10 cellular contexts compared by ENCODE assay signal in the genomic region with DNA sequence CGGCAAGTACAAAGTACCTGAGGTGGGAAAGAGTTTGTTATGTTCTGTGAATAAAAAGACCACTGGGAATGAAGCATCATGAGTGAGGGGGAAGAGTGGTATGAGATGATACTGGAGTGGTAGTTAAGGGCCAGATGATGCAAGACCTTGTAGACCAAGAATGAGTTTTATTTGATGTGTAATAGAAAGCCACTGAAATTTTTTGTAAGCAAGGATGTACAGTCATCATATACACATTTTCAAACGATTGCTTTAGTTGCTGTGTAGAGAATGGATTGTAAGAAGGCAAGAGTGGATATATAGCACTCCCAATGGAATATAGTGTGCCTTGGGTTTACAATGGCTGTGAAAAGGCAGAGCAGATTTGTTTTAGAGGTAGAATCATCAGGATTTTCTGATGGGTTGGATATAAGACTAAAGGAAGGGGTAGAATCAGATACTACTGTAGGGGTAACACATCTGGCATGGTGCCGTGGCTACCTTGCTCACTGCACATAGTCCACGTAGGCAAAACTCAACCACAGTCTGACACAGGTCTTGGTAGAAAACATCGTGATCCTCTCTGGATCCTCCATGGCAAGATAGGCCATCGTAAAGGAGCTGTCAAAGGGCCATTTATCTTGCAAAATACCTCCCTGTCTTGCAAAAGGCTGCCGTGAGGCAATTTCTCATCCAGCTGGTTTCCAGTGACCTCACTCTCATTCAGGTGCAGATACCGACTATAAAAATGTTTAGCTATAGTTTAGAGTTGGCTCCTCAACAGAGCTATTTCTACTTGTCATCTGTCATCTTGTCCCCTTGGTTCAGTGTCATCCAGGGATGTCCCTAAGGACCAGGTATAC. TPM values are rescaled to one million over a fixed set of nuclear protein-coding genes. Genes with fewer than 3 reads are reported as not detected.
A peak's percentile ranks its signal among the peaks of the same experiment; 100 is the strongest.
DNase-seq lines count a peak whose midpoint lies in the region; ATAC-seq and TF ChIP-seq lines count a peak whose summit lies in the region.
"Had no signal": no experiment of that assay in that cellular context is flagged by ENCODE, and none has a peak within 500 bp of the region (broad histone marks: within the 10 kb centered on the region; RNA-seq: fewer than 3 reads in every experiment).

No MANE protein-coding gene starts in this region.

- H3K4me1 ChIP-seq in testis: no peaks in the 10 kb centered on the region

- H3K9me3 ChIP-seq in testis: no peaks in the 10 kb centered on the region

- DNase-seq in AG08396 (ENCODE audit: low spot score) (peak; percentile 35), SW480 (ENCODE audit: low spot score) (peak; percentile 4), fibroblast of the conjunctiva (ENCODE audit: low read depth) (peak; percentile 67), type B pancreatic cell (ENCODE audit: extremely low spot score, unreplicated experiment) (no peak), NCI-H510A treated with DMSO at 0.1 percent for 48 hours (lab: John Stamatoyannopoulos, UW) (no peak), RPMI8226 (no peak), testis (no peak)
- DNase-seq: NCI-H526 had no signal

- no peak overlapping the region for H3K27ac ChIP-seq in testis
- H3K27ac ChIP-seq: KMS-11 had no signal

- TF ChIP-seq CTCF in type B pancreatic cell (conservative IDR thresholded peaks at IDR 0.05): no peak
- TF ChIP-seq CTCF in testis (IDR thresholded peaks at IDR 0.05): no peak

- H3K9me3 Mint-ChIP-seq in type B pancreatic cell: no peaks in the 10 kb centered on the region

- H3K36me3 Mint-ChIP-seq in type B pancreatic cell: peaks cover 27% of the 10 kb centered on the region

- TF ChIP-seq POLR2A in GM18505 (IDR thresholded peaks at IDR 0.05; ENCODE audit: borderline replicate concordance, extremely low read depth, insufficient read depth, insufficient read length) (peak; percentile 46), testis (IDR thresholded peaks at IDR 0.05) (no peak)

- no peak overlapping the region for H3K4me3 ChIP-seq in testis

- no peaks in the 10 kb centered on the region for H3K4me1 Mint-ChIP-seq in type B pancreatic cell (ENCODE audit: unreplicated experiment)

- no peak for ATAC-seq in GM18505 (IDR thresholded peaks at IDR 0.05; ENCODE audit: unreplicated experiment)

- H3K27me3 Mint-ChIP-seq in type B pancreatic cell: no peaks in the 10 kb centered on the region

- 86 to 88% methylated on average over 8 of the region's 8 CpGs for WGBS in testis, 2 donors

- H3K4me3 Mint-ChIP-seq in type B pancreatic cell: no peak overlapping the region

- H3K27ac Mint-ChIP-seq in type B pancreatic cell: no peak overlapping the region

- H3K36me3 ChIP-seq in testis (ENCODE audit: low read depth, missing control alignments): no peaks in the 10 kb centered on the region

- H3K27me3 ChIP-seq in testis: no peaks in the 10 kb centered on the region

- intact Hi-C loops in testis (cut with DNase I; ENCODE audit: low total_unique reads): no loop called here

RNA-seq across cellular contexts. Expression of a gene that starts 14.8 kb away (rescaled TPM):
- 13.7 and 15.6 TPM in 2 replicates for total RNA-seq in type B pancreatic cell (ENCODE audit: low replicate concordance)
- total RNA-seq in testis: 1 to 10 TPM; 1.7 to 2.8 TPM
- polyA plus RNA-seq in testis (ENCODE audit: insufficient read depth, low read depth, low replicate concordance): 3.3 TPM

RNA-seq across cellular contexts. Expression of a gene that starts 26.3 kb away (rescaled TPM):
- total RNA-seq in type B pancreatic cell (ENCODE audit: low replicate concordance) (6.7 and 9.5 TPM in 2 replicates), testis (10 to 100 TPM in 1 of 2 donors, 1 to 10 TPM in 1; 9.7 to 12.5 TPM)
- polyA plus RNA-seq in testis (ENCODE audit: insufficient read depth, low read depth, low replicate concordance): 5.2 TPM

RNA-seq across cellular contexts. Expression of a gene that starts 39.3 kb away (rescaled TPM):
- total RNA-seq in type B pancreatic cell (ENCODE audit: low replicate concordance): 14.5 and 18.9 TPM in 2 replicates
- total RNA-seq in testis: 10 to 100 TPM; 24.6 to 29.4 TPM
- 22.6 TPM for polyA plus RNA-seq in testis (ENCODE audit: insufficient read depth, low read depth, low replicate concordance)

Comparison
In these comparisons a context has a peak if more than half of its experiments do, and no peak if none do; other contexts are left out.
1. DNase-seq: peak in AG08396 (single experiment), SW480 (single experiment) and fibroblast of the conjunctiva (single experiment); none in type B pancreatic cell (single experiment), NCI-H510A treated with DMSO at 0.1 percent for 48 hours (single experiment), RPMI8226 (single experiment) and testis (single experiment).